ENCODE assay signal across 8 cellular contexts in the genomic region with DNA sequence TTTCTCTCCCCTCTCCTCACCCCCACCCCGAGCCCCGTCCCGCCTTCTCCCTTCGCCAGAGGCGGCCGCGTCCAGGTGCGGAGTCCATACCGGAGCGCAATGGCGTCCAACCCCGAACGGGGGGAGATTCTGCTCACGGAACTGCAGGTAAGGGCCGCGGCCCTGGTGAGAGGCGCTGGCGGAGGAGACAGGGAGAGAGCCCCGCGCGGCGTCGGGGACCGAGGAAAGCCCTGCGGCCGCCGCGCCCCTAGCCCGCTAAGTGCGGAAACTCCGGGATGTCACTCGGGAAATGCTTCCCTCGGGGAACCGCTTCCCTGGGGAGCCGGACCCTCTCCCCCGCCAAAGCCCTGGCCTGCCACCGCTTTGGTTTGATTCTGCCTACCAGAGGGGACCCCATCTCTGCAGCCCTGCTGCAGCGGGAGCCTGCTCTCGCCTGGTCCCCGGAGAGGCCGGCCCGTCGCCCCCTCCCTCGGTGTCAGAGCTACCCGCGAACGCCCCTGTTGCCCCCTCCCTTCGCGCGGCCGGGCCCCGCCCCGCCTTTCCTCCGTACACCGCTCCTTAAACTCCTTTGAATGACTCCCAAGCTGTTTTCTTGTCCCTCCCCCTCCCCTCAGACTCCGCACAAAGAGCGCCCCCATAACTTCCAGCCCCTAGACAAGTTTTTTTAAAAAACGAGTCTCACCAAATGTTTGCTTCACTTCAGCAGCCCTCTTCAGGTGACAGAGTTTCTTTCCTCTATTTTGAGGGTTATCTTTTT. TPM values are rescaled to one million over a fixed set of nuclear protein-coding genes. Genes with fewer than 3 reads are reported as not detected.
A peak's percentile ranks its signal among the peaks of the same experiment; 100 is the strongest.
DNase-seq lines count a peak whose midpoint lies in the region; ATAC-seq, FAIRE-seq and TF ChIP-seq lines count a peak whose summit lies in the region.

No MANE protein-coding gene starts in this region.

- peak in 10 of 14 donors; percentile 11 to 72 (median 52) for DNase-seq in C1 segment of cervical spinal cord (lab: John Stamatoyannopoulos, UW)
- DNase-seq in NCI-H748 treated with DMSO at 0.1 percent for 48 hours (lab: John Stamatoyannopoulos, UW) = peak; percentile 4
- peak; percentile 79 for DNase-seq in activated CD8-positive, alpha-beta T cell treated with anti-CD3 and anti-CD28 coated beads for 36 hours
- DNase-seq in H1 (ENCODE audit: low read depth in 1 of 2, low spot score in 2 of 2) = peak; percentile 39 to 83
- DNase-seq in mesenteric fat pad (ENCODE audit: low spot score) = peak; percentile 90
- DNase-seq in stimulated activated CD8-positive, alpha-beta memory T cell treated with anti-CD3 and anti-CD28 coated beads, Interleukin-15, amount 100 ng/mL, for 48 hours (ENCODE audit: low read depth in 2 of 2) = peak; percentile 55 to 62

- no peaks in the 10 kb centered on the region for H3K27me3 Mint-ChIP-seq in activated CD8-positive, alpha-beta T cell treated with anti-CD3 and anti-CD28 coated beads for 36 hours

- H3K36me3 ChIP-seq in H1 (ENCODE audit: control insufficient read depth in 2 of 4, insufficient read depth in 4 of 4, low read length in 3 of 4) = no peaks in the 10 kb centered on the region; a peak in 1 of 8 replicates

- POLR2A ChIA-PET in activated CD8-positive, alpha-beta T cell treated with anti-CD3 and anti-CD28 coated beads for 36 hours (lab: Charles Lee) = interaction anchor here (0.9 to 2.7 kb wide), 7 partner anchors 11 to 207 kb away, joined by 3 to 13 read pairs (median 3); partner anchors contain the start of gene GTF2B
- POLR2A ChIA-PET in H1 (lab: Charles Lee; ENCODE audit: partially characterized antibody) = interaction anchor here (0.9 to 2.7 kb wide), 13 partner anchors 10 to 1337 kb away, joined by 3 to 25 read pairs (median 4); partner anchors contain the start of gene GTF2B

- peak; percentile 18 to 24; a peak in 2 of 3 replicates for TF ChIP-seq POLR2A in H1 (IDR thresholded peaks at IDR 0.05; ENCODE audit: control extremely low read depth in 1 of 2, low read depth in 2 of 2, low read length in 2 of 2)

- peak overlapping the region; percentile 77 for H3K56ac ChIP-seq in H1 (replicated peaks; ENCODE audit: insufficient read length, low read depth, low read length)

- CTCF ChIA-PET in activated CD8-positive, alpha-beta T cell treated with anti-CD3 and anti-CD28 coated beads for 36 hours (lab: Charles Lee) = interaction anchor here (0.6 to 3.5 kb wide), 10 partner anchors 10 to 299 kb away, joined by 3 to 28 read pairs (median 4); no protein-coding TSS in a partner anchor
- CTCF ChIA-PET in H1 (lab: Charles Lee; ENCODE audit: partially characterized antibody) = interaction anchor here (0.9 to 6.0 kb wide), 7 partner anchors 13 to 192 kb away, joined by 3 to 37 read pairs (median 4); no protein-coding TSS in a partner anchor

- peak overlapping the region; percentile 9 to 78 for H3K4me2 ChIP-seq in H1 (ENCODE audit: insufficient read depth in 1 of 2, low read depth in 2 of 2, low read length in 2 of 2)

- peak overlapping the region; percentile 90 for H3K4me3 Mint-ChIP-seq in activated CD8-positive, alpha-beta T cell treated with anti-CD3 and anti-CD28 coated beads for 36 hours

- H4K5ac ChIP-seq in H1 (ENCODE audit: insufficient read length, low read depth, low read length) = peak overlapping the region; percentile 91

- H3K4me3 ChIP-seq in H1 (ENCODE audit: extremely low read depth in 1 of 4, insufficient read depth in 2 of 4, low read depth in 3 of 4, low read length in 4 of 4) = peak overlapping the region; percentile 53 to 96 (median 92)

- ATAC-seq in GM19324 (IDR thresholded peaks at IDR 0.05; ENCODE audit: low FRiP score, unreplicated experiment) (peak; percentile 38), HG03457 (IDR thresholded peaks at IDR 0.05; ENCODE audit: unreplicated experiment) (peak; percentile 33)
- peak; percentile 41 for ATAC-seq in activated CD8-positive, alpha-beta T cell treated with anti-CD3 and anti-CD28 coated beads for 36 hours

- H3K9ac ChIP-seq in H1 (replicated peaks in 1 of 4; ENCODE audit: extremely low read depth in 1 of 4, low read depth in 3 of 4, low read length in 3 of 4) = peak overlapping the region; percentile 47 to 98 (median 78)

- H2BK15ac ChIP-seq in H1 (ENCODE audit: low read length) = no peak overlapping the region

- H3K36me3 Mint-ChIP-seq in activated CD8-positive, alpha-beta T cell treated with anti-CD3 and anti-CD28 coated beads for 36 hours (ENCODE audit: low read depth) = peaks cover 2% of the 10 kb centered on the region

- peak overlapping the region; percentile 69 for H3K4ac ChIP-seq in H1 (replicated peaks; ENCODE audit: insufficient read length, low read depth, low read length)

- no peak overlapping the region for H4K91ac ChIP-seq in H1 (replicated peaks; ENCODE audit: insufficient read length, low read length)

- H3K9me3 Mint-ChIP-seq in activated CD8-positive, alpha-beta T cell treated with anti-CD3 and anti-CD28 coated beads for 36 hours = no peaks in the 10 kb centered on the region

- H4K8ac ChIP-seq in H1 (ENCODE audit: extremely low read depth, insufficient read depth, low read length) = peak overlapping the region; percentile 97

- H3K4me1 Mint-ChIP-seq in activated CD8-positive, alpha-beta T cell treated with anti-CD3 and anti-CD28 coated beads for 36 hours (ENCODE audit: low read depth) = peaks cover 26% of the 10 kb centered on the region

- peak overlapping the region; percentile 89 for H3K27ac ChIP-seq in H1 (ENCODE audit: low read depth, low read length)

- H3K79me1 ChIP-seq in H1 (ENCODE audit: low read depth, low read length) = no peaks in the 10 kb centered on the region

- no peak overlapping the region for H2AK5ac ChIP-seq in H1 (ENCODE audit: low read depth, low read length)

- no peaks in the 10 kb centered on the region for H3K27me3 ChIP-seq in H1 (replicated peaks in 1 of 4; ENCODE audit: control insufficient read depth in 3 of 4, extremely low read depth in 1 of 4, insufficient read depth in 3 of 4, low read length in 3 of 4)

- H3K14ac ChIP-seq in H1 (ENCODE audit: insufficient read length) = no peak overlapping the region

- TF ChIP-seq CTCF in activated CD8-positive, alpha-beta T cell treated with anti-CD3 and anti-CD28 coated beads for 36 hours (IDR thresholded peaks at IDR 0.05) = peak; percentile 20
- TF ChIP-seq CTCF in H1 (IDR thresholded peaks at IDR 0.05; ENCODE audit: control extremely low read depth in 1 of 3, insufficient read depth in 1 of 3, low read depth in 1 of 3, low read length in 3 of 3) = no peak

- peak overlapping the region; percentile 96 for H3K27ac Mint-ChIP-seq in activated CD8-positive, alpha-beta T cell treated with anti-CD3 and anti-CD28 coated beads for 36 hours

- no peak overlapping the region for H2AFZ ChIP-seq in H1 (ENCODE audit: low read length)

- H3K23me2 ChIP-seq in H1 (ENCODE audit: low read depth, low read length) = 0 out of 2 replicates have a peak, but pooled peaks cover 3% of the 10 kb centered on the region

- H4K20me1 ChIP-seq in H1 (replicated peaks in 1 of 2; ENCODE audit: control insufficient read depth in 1 of 2, insufficient read depth in 2 of 2, low read length in 2 of 2) = no peaks in the 10 kb centered on the region

- H3K9me3 ChIP-seq in H1 (ENCODE audit: insufficient read depth in 2 of 2, low read depth in 1 of 2, low read length in 1 of 2) = no peaks in the 10 kb centered on the region

- no peak overlapping the region for H2BK20ac ChIP-seq in H1 (ENCODE audit: low read length)

- no peak overlapping the region for H3K23ac ChIP-seq in H1 (ENCODE audit: insufficient read length)

- peak overlapping the region; percentile 75 for H2BK5ac ChIP-seq in H1 (ENCODE audit: low read depth, low read length)

- peaks cover 4 to 48% of the 10 kb centered on the region in 2 experiments; a peak in 3 of 4 replicates for H3K79me2 ChIP-seq in H1 (ENCODE audit: control insufficient read depth in 1 of 2, insufficient read depth in 2 of 2, low read length in 2 of 2)

- FAIRE-seq in H1 (lab: Jason Lieb, UNC) = no peak

- intact Hi-C loops in activated CD8-positive, alpha-beta T cell treated with anti-CD3 and anti-CD28 coated beads for 36 hours (cut with micrococcal nuclease) = no loop called here

- H2BK12ac ChIP-seq in H1 (ENCODE audit: low read depth, low read length) = no peak overlapping the region

- 0 out of 3 replicates have a peak, but pooled peaks of 1 of the 2 experiments have one; percentile 11 for TF ChIP-seq EP300 in H1 (IDR thresholded peaks at IDR 0.05; ENCODE audit: borderline replicate concordance in 1 of 2, low read depth in 2 of 2, low read length in 2 of 2)

- H3K18ac ChIP-seq in H1 (ENCODE audit: extremely low read depth, low read length) = no peak overlapping the region

- peak overlapping the region; percentile 33 for H2BK120ac ChIP-seq in H1 (replicated peaks; ENCODE audit: low read depth, low read length)

- H3K4me1 ChIP-seq in H1 (replicated peaks in 1 of 4; ENCODE audit: control insufficient read depth in 3 of 4, insufficient read depth in 4 of 4, low read length in 3 of 4) = 0 out of 7 replicates have a peak, but pooled peaks cover 0 to 3% (median 0%) of the 10 kb centered on the region in 4 experiments

- TF ChIP-seq RAD21 in H1 (IDR thresholded peaks at IDR 0.05 in 1 of 2, conservative IDR thresholded peaks at IDR 0.05 in 1 of 2; ENCODE audit: low read depth in 2 of 2, low read length in 2 of 2) = no peak

- WGBS in H1 (ENCODE audit: extremely low coverage in 1 of 2, insufficient coverage in 1 of 2, insufficient read length in 1 of 2, insufficient replicate concordance in 2 of 2, low coverage in 1 of 2, low lambda C conversion rate in 2 of 2, missing lambda C conversion rate in 1 of 2), 2 experiments = 1% methylated on average over 32 of the region's 58 CpGs; no CpG with 5 or more reads in 1 of the 2 experiments

TF ChIP-seq in H1, 55 proteins besides CTCF, POLR2A, EP300 and RAD21 (continues in another document):
- TF ChIP-seq SIN3A (conservative IDR thresholded peaks at IDR 0.05 in 1 of 2, IDR thresholded peaks at IDR 0.05 in 1 of 2; ENCODE audit: low read depth in 1 of 2, low read length in 2 of 2) (peak; percentile 68 to 90; a peak in 2 of 4 replicates), SIRT6 (IDR thresholded peaks at IDR 0.05; ENCODE audit: low read length) (no peak), PHF8 (conservative IDR thresholded peaks at IDR 0.05; ENCODE audit: low read depth, low read length) (peak; percentile 58), RFX5 (IDR thresholded peaks at IDR 0.05; ENCODE audit: borderline replicate concordance, low read depth, low read length) (no peak), RXRA (IDR thresholded peaks at IDR 0.05; ENCODE audit: insufficient read depth, low read depth, low read length) (no peak)

RNA-seq across cellular contexts. Expression of gene PKN2, which starts 0.6 kb away (rescaled TPM):
- total RNA-seq in activated CD8-positive, alpha-beta T cell treated with anti-CD3 and anti-CD28 coated beads for 36 hours = 10 to 100 TPM; 18.0 to 18.1 TPM
- total RNA-seq in H1 (2021; fragmentation: NEBNext Ultra II Directional; extraction: Animal tissue kit (Norgen Biotek cat#: 25700)) = 31.4 and 32.0 TPM in 2 replicates
- polyA plus RNA-seq in H1 (2011; rRNA removed) = 3.8 and 7.8 TPM in 2 replicates
- 9.6 TPM for polyA plus RNA-seq in H1 (2011; cell fraction: cytosol; rRNA removed)
- 9.2 TPM for polyA plus RNA-seq in H1 (2011; cell fraction: nucleus; rRNA removed)
- 7.0 to 19.6 TPM (median 9.5 TPM) in 4 replicates for polyA plus RNA-seq in H1 (2012, experiment 1 of 2)
- 0.64 TPM for polyA plus RNA-seq in H1 (2012, experiment 2 of 2)
- 19.1 TPM for polyA plus RNA-seq in H1 (2013, experiment 1 of 2)
- polyA plus RNA-seq in H1 (2013, experiment 2 of 2) = 17.7 TPM
- 22.2 and 32.8 TPM in 2 replicates for polyA minus RNA-seq in H1 (2011; rRNA and poly(A)+ RNA removed)
- 20.2 TPM for polyA minus RNA-seq in H1 (2011; cell fraction: cytosol; rRNA and poly(A)+ RNA removed)
- polyA minus RNA-seq in H1 (2011; cell fraction: nucleus; rRNA and poly(A)+ RNA removed) = 50.2 TPM
- 43.7 TPM for total RNA-seq in mesenteric fat pad

Comparison
In these comparisons a context has a peak if more than half of its experiments do, and no peak if none do; other contexts are left out.
1. Peak in every context shown above with its lines: DNase-seq, ATAC-seq, H3K4me3 ChIP-seq and H3K27ac ChIP-seq.
2. DNase-seq: peak in every context shown above with its lines; median percentile 90 in mesenteric fat pad; 79 in activated CD8-positive, alpha-beta T cell treated with anti-CD3 and anti-CD28 coated beads for 36 hours; 61 in H1; 58 in stimulated activated CD8-positive, alpha-beta memory T cell treated with anti-CD3 and anti-CD28 coated beads, Interleukin-15, amount 100 ng/mL, for 48 hours; 52 in C1 segment of cervical spinal cord; 4 in NCI-H748 treated with DMSO at 0.1 percent for 48 hours.